In genomic region chr11:123741159-123741951, GRCh38 we compare ENCODE assay signal across 1 cellular context.
A peak's percentile ranks its signal among the peaks of the same experiment; 100 is the strongest.
TF ChIP-seq lines count a peak whose summit lies in the region.

ZNF202 (minus strand) TSS chr11:123741660; CDS start chr11:123730888, 10,772 bp downstream.

TF ChIP-seq in HepG2, 621 proteins besides CTCF, POLR2A, EP300 and RAD21 (continued from another document and continues in another):
- no peak for TF ChIP-seq MLLT10 (CRISPR knock-in tag; IDR thresholded peaks at IDR 0.05)
- no peak for TF ChIP-seq RFX5 (IDR thresholded peaks at IDR 0.05; ENCODE audit: low read depth, low read length)
- TF ChIP-seq TBX3 (IDR thresholded peaks at IDR 0.05; ENCODE audit: borderline replicate concordance) = no peak
- TF ChIP-seq, protein P1, sequence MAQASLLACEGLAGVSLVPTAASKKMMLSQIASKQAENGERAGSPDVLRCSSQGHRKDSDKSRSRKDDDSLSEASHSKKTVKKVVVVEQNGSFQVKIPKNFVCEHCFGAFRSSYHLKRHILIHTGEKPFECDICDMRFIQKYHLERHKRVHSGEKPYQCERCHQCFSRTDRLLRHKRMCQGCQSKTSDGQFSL (CRISPR knock-in tag; IDR thresholded peaks at IDR 0.05) = no peak; the same call in 1 of the 2 replicates
- 0 out of 2 replicates have a peak, but pooled peaks have one; percentile 40 for TF ChIP-seq GMEB2 (CRISPR knock-in tag; IDR thresholded peaks at IDR 0.05; ENCODE audit: low read depth)
- TF ChIP-seq ZC3H4 (CRISPR knock-in tag; IDR thresholded peaks at IDR 0.05; ENCODE audit: borderline replicate concordance) = no peak
- peak; percentile 48; the same call in 1 of the 2 replicates for TF ChIP-seq ZNF281 (CRISPR knock-in tag; IDR thresholded peaks at IDR 0.05; ENCODE audit: borderline replicate concordance)
- TF ChIP-seq ZNF709 (CRISPR knock-in tag; IDR thresholded peaks at IDR 0.05) = peak; percentile 61; the same call in 1 of the 2 replicates
- no peak for TF ChIP-seq ARNT (IDR thresholded peaks at IDR 0.05)
- no peak for TF ChIP-seq SMARCC2 (IDR thresholded peaks at IDR 0.05)
- no peak for TF ChIP-seq LCORL (IDR thresholded peaks at IDR 0.05)
- no peak for TF ChIP-seq LCORL (CRISPR knock-in tag; IDR thresholded peaks at IDR 0.05)
- TF ChIP-seq KDM6A (CRISPR knock-in tag; IDR thresholded peaks at IDR 0.05; ENCODE audit: low read depth) = no peak
- TF ChIP-seq ZNF256 (CRISPR knock-in tag; conservative IDR thresholded peaks at IDR 0.05) = no peak
- peak; percentile 99 for TF ChIP-seq MYC (CRISPR knock-in tag; IDR thresholded peaks at IDR 0.05; ENCODE audit: borderline replicate concordance)
- TF ChIP-seq RCOR2 (CRISPR knock-in tag; IDR thresholded peaks at IDR 0.05) = no peak
- no peak for TF ChIP-seq DPF2 (CRISPR knock-in tag; IDR thresholded peaks at IDR 0.05; ENCODE audit: borderline replicate concordance, low read depth)
- TF ChIP-seq ZNF124 (CRISPR knock-in tag; IDR thresholded peaks at IDR 0.05) = 0 out of 2 replicates have a peak, but pooled peaks have one; percentile 37
- TF ChIP-seq, protein P2, sequence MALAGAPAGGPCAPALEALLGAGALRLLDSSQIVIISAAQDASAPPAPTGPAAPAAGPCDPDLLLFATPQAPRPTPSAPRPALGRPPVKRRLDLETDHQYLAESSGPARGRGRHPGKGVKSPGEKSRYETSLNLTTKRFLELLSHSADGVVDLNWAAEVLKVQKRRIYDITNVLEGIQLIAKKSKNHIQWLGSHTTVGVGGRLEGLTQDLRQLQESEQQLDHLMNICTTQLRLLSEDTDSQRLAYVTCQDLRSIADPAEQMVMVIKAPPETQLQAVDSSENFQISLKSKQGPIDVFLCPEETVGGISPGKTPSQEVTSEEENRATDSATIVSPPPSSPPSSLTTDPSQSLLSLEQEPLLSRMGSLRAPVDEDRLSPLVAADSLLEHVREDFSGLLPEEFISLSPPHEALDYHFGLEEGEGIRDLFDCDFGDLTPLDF (CRISPR knock-in tag; IDR thresholded peaks at IDR 0.05) = no peak
- TF ChIP-seq ZNF549 (CRISPR knock-in tag; IDR thresholded peaks at IDR 0.05) = no peak
- 0 out of 2 replicates have a peak, but pooled peaks have one; percentile 34 for TF ChIP-seq SMAD9 (CRISPR knock-in tag; IDR thresholded peaks at IDR 0.05)
- TF ChIP-seq AHR (CRISPR knock-in tag; IDR thresholded peaks at IDR 0.05) = no peak; the same call in 1 of the 2 replicates
- TF ChIP-seq RBAK (CRISPR knock-in tag; IDR thresholded peaks at IDR 0.05) = no peak
- TF ChIP-seq SP4 (CRISPR knock-in tag; IDR thresholded peaks at IDR 0.05) = peak; percentile 64; the same call in 1 of the 2 replicates
- peak; percentile 52; the same call in 1 of the 2 replicates for TF ChIP-seq PATZ1 (CRISPR knock-in tag; IDR thresholded peaks at IDR 0.05)
- TF ChIP-seq YEATS4 (CRISPR knock-in tag; IDR thresholded peaks at IDR 0.05; ENCODE audit: borderline replicate concordance) = peak; percentile 92
- no peak for TF ChIP-seq ZFP82 (CRISPR knock-in tag; IDR thresholded peaks at IDR 0.05; ENCODE audit: borderline replicate concordance)
- TF ChIP-seq SSRP1 (CRISPR knock-in tag; IDR thresholded peaks at IDR 0.05) = no peak
- TF ChIP-seq, protein P3, sequence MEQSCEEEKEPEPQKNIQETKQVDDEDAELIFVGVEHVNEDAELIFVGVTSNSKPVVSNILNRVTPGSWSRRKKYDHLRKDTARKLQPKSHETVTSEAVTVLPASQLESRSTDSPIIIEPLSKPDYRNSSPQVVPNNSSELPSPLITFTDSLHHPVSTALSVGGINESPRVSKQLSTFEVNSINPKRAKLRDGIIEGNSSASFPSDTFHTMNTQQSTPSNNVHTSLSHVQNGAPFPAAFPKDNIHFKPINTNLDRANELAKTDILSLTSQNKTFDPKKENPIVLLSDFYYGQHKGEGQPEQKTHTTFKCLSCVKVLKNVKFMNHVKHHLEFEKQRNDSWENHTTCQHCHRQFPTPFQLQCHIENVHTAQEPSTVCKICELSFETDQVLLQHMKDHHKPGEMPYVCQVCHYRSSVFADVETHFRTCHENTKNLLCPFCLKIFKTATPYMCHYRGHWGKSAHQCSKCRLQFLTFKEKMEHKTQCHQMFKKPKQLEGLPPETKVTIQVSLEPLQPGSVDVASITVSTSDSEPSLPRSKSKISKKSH (CRISPR knock-in tag; IDR thresholded peaks at IDR 0.05; ENCODE audit: borderline replicate concordance) = no peak
- peak; percentile 98 for TF ChIP-seq NR2C2 (CRISPR knock-in tag; IDR thresholded peaks at IDR 0.05; ENCODE audit: borderline replicate concordance)
- 0 out of 2 replicates have a peak, but pooled peaks have one; percentile 43 for TF ChIP-seq GPN1 (CRISPR knock-in tag; IDR thresholded peaks at IDR 0.05; ENCODE audit: borderline replicate concordance)
- TF ChIP-seq SOX13 (IDR thresholded peaks at IDR 0.05) = no peak
- TF ChIP-seq SOX13 (CRISPR knock-in tag; conservative IDR thresholded peaks at IDR 0.05 in 1 of 2, IDR thresholded peaks at IDR 0.05 in 1 of 2) = no peak
- TF ChIP-seq BRD4 (CRISPR knock-in tag; IDR thresholded peaks at IDR 0.05) = no peak
- TF ChIP-seq JDP2 (CRISPR knock-in tag; IDR thresholded peaks at IDR 0.05; ENCODE audit: borderline replicate concordance) = no peak
- TF ChIP-seq AGO2 (optimal IDR thresholded peaks at IDR 0.05; ENCODE audit: low read depth, low read length) = peak; percentile 51
- peak; percentile 41; the same call in 1 of the 2 replicates for TF ChIP-seq HES4 (CRISPR knock-in tag; IDR thresholded peaks at IDR 0.05; ENCODE audit: borderline replicate concordance)
- TF ChIP-seq, protein P4, sequence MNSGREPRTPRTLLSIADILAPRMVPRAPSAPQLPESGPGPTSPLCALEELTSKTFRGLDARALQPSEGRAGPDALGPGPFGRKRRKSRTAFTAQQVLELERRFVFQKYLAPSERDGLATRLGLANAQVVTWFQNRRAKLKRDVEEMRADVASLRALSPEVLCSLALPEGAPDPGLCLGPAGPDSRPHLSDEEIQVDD (CRISPR knock-in tag; IDR thresholded peaks at IDR 0.05; ENCODE audit: borderline replicate concordance) = no peak
- no peak for TF ChIP-seq ZUFSP (CRISPR knock-in tag; IDR thresholded peaks at IDR 0.05; ENCODE audit: borderline replicate concordance)
- peak; percentile 46; the same call in 1 of the 2 replicates for TF ChIP-seq MTF2 (CRISPR knock-in tag; IDR thresholded peaks at IDR 0.05; ENCODE audit: borderline replicate concordance)
- no peak for TF ChIP-seq ZNF253 (CRISPR knock-in tag; IDR thresholded peaks at IDR 0.05; ENCODE audit: borderline replicate concordance)
- TF ChIP-seq FOXM1 (CRISPR knock-in tag; IDR thresholded peaks at IDR 0.05) = no peak
- TF ChIP-seq, protein P5, sequence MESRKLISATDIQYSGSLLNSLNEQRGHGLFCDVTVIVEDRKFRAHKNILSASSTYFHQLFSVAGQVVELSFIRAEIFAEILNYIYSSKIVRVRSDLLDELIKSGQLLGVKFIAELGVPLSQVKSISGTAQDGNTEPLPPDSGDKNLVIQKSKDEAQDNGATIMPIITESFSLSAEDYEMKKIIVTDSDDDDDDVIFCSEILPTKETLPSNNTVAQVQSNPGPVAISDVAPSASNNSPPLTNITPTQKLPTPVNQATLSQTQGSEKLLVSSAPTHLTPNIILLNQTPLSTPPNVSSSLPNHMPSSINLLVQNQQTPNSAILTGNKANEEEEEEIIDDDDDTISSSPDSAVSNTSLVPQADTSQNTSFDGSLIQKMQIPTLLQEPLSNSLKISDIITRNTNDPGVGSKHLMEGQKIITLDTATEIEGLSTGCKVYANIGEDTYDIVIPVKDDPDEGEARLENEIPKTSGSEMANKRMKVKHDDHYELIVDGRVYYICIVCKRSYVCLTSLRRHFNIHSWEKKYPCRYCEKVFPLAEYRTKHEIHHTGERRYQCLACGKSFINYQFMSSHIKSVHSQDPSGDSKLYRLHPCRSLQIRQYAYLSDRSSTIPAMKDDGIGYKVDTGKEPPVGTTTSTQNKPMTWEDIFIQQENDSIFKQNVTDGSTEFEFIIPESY (CRISPR knock-in tag; IDR thresholded peaks at IDR 0.05) = no peak
- no peak for TF ChIP-seq ATM (IDR thresholded peaks at IDR 0.05; ENCODE audit: borderline replicate concordance)
- TF ChIP-seq NBN (conservative IDR thresholded peaks at IDR 0.05) = no peak
- TF ChIP-seq GLI4 (CRISPR knock-in tag; IDR thresholded peaks at IDR 0.05; ENCODE audit: borderline replicate concordance) = peak; percentile 46; the same call in 1 of the 2 replicates
- no peak for TF ChIP-seq ZNF678 (CRISPR knock-in tag; IDR thresholded peaks at IDR 0.05)
- TF ChIP-seq STAT6 (CRISPR knock-in tag; IDR thresholded peaks at IDR 0.05; ENCODE audit: borderline replicate concordance) = no peak
- no peak for TF ChIP-seq SMYD3 (CRISPR knock-in tag; IDR thresholded peaks at IDR 0.05)
- TF ChIP-seq ATRX (CRISPR knock-in tag; IDR thresholded peaks at IDR 0.05; ENCODE audit: borderline replicate concordance) = no peak
- TF ChIP-seq YEATS2 (CRISPR knock-in tag; IDR thresholded peaks at IDR 0.05; ENCODE audit: borderline replicate concordance) = peak; percentile 94
- no peak for TF ChIP-seq MBNL3 (CRISPR knock-in tag; conservative IDR thresholded peaks at IDR 0.05)
- no peak for TF ChIP-seq IKZF1 (IDR thresholded peaks at IDR 0.05)
- TF ChIP-seq YY1 (IDR thresholded peaks at IDR 0.05; ENCODE audit: insufficient read depth, insufficient replicate concordance, low read depth, low read length) = no peak
- TF ChIP-seq NCOR1 (IDR thresholded peaks at IDR 0.05; ENCODE audit: borderline replicate concordance, low read length) = no peak
